ENCODE assay signal across 7 cellular contexts in genomic region chr1:203702130-203702577, GRCh38.
A peak's percentile ranks its signal among the peaks of the same experiment; 100 is the strongest.
DNase-seq lines count a peak whose midpoint lies in the region; ATAC-seq and TF ChIP-seq lines count a peak whose summit lies in the region.

No MANE protein-coding gene starts in this region.

- peaks cover 7% of the 10 kb centered on the region; the same call in 1 of the 2 replicates for H3K36me3 Mint-ChIP-seq in WTC11

- peak; percentile 77 for TF ChIP-seq CTCF in GM10248 (IDR thresholded peaks at IDR 0.05; ENCODE audit: control extremely low read depth, extremely low read depth, low read depth, missing control alignments)
- TF ChIP-seq CTCF in NB4 (IDR thresholded peaks at IDR 0.05; ENCODE audit: low read depth, low read length): peak; percentile 68
- peak; percentile 82 for TF ChIP-seq CTCF in WTC11 (IDR thresholded peaks at IDR 0.05)
- TF ChIP-seq CTCF in cardiac fibroblast (IDR thresholded peaks at IDR 0.05; ENCODE audit: low read depth, low read length): peak; percentile 77

- H3K9me3 Mint-ChIP-seq in WTC11: no peaks in the 10 kb centered on the region

- ATAC-seq in WTC11 (peak; percentile 93), HG03159 (IDR thresholded peaks at IDR 0.05; ENCODE audit: unreplicated experiment) (no peak)

- DNase-seq in GM10248 (ENCODE audit: extremely low spot score): peak; percentile 56
- peak; percentile 72 for DNase-seq in NB4 (ENCODE audit: low read depth)
- DNase-seq in WTC11 (ENCODE audit: low spot score): peak; percentile 84
- DNase-seq in cardiac fibroblast (ENCODE audit: low read depth in 2 of 2): peak; percentile 58 to 67
- DNase-seq in kidney tubule cell (ENCODE audit: low spot score): peak; percentile 53
- DNase-seq in stimulated activated CD4-positive, alpha-beta T cell treated with anti-CD3 and anti-CD28 coated beads, Interleukin-2, amount 100 ng/mL, for 48 hours: peak; percentile 67

- TF ChIP-seq POLR2A in NB4 (IDR thresholded peaks at IDR 0.05; ENCODE audit: extremely low read depth, insufficient read length): no peak

- H3K4me3 ChIP-seq in NB4 (ENCODE audit: low read depth, low read length) (no peak overlapping the region), cardiac fibroblast (replicated peaks in 1 of 2; ENCODE audit: low read depth in 2 of 2, low read length in 2 of 2) (no peak overlapping the region)

- CTCF ChIA-PET in GM10248 (lab: Yijun Ruan, JAX) (interaction anchor here (0.6 to 10.6 kb wide), 49 partner anchors 9 to 434 kb away, joined by 3 to 223 read pairs (median 5); partner anchors contain the start of genes ATP2B4 and OPTC), WTC11 (lab: Charles Lee) (interaction anchor here (0.6 to 8.7 kb wide), 33 partner anchors 9 to 429 kb away, joined by 3 to 64 read pairs (median 5); partner anchors contain the start of genes ATP2B4, OPTC and PRELP)

- POLR2A ChIA-PET in GM10248 (lab: Yijun Ruan, JAX) (interaction anchor here (0.6 kb wide), 1 partner anchor 192 kb away, joined by 4 read pairs; no protein-coding TSS in a partner anchor), WTC11 (lab: Charles Lee) (interaction anchor here (0.5 to 1.0 kb wide), 4 partner anchors 24 to 183 kb away, joined by 3 to 9 read pairs (median 4); no protein-coding TSS in a partner anchor)

- H3K4me1 Mint-ChIP-seq in WTC11: no peaks in the 10 kb centered on the region

- H3K27ac Mint-ChIP-seq in WTC11: no peak overlapping the region

- H3K27me3 Mint-ChIP-seq in WTC11 (ENCODE audit: low read depth): no peaks in the 10 kb centered on the region

- no peak overlapping the region for H3K4me3 Mint-ChIP-seq in WTC11

TF ChIP-seq in WTC11, 78 proteins besides CTCF, POLR2A, EP300 and RAD21:
- TF ChIP-seq, protein P1, sequence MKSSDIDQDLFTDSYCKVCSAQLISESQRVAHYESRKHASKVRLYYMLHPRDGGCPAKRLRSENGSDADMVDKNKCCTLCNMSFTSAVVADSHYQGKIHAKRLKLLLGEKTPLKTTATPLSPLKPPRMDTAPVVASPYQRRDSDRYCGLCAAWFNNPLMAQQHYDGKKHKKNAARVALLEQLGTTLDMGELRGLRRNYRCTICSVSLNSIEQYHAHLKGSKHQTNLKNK (CRISPR knock-in tag; IDR thresholded peaks at IDR 0.05): no peak
- TF ChIP-seq, protein P2, sequence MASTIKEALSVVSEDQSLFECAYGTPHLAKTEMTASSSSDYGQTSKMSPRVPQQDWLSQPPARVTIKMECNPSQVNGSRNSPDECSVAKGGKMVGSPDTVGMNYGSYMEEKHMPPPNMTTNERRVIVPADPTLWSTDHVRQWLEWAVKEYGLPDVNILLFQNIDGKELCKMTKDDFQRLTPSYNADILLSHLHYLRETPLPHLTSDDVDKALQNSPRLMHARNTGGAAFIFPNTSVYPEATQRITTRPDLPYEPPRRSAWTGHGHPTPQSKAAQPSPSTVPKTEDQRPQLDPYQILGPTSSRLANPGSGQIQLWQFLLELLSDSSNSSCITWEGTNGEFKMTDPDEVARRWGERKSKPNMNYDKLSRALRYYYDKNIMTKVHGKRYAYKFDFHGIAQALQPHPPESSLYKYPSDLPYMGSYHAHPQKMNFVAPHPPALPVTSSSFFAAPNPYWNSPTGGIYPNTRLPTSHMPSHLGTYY (CRISPR knock-in tag; IDR thresholded peaks at IDR 0.05): no peak
- TF ChIP-seq ZNF416 (CRISPR knock-in tag; IDR thresholded peaks at IDR 0.05) (no peak), ZNF423 (CRISPR knock-in tag; IDR thresholded peaks at IDR 0.05) (no peak), PREB (CRISPR knock-in tag; IDR thresholded peaks at IDR 0.05; ENCODE audit: borderline replicate concordance) (no peak), OVOL2 (CRISPR knock-in tag; IDR thresholded peaks at IDR 0.05; ENCODE audit: borderline replicate concordance) (no peak), FOXK1 (CRISPR knock-in tag; IDR thresholded peaks at IDR 0.05) (no peak), GRHL2 (CRISPR knock-in tag; IDR thresholded peaks at IDR 0.05; ENCODE audit: insufficient replicate concordance, severe bottlenecking) (no peak)
- TF ChIP-seq, protein P3, sequence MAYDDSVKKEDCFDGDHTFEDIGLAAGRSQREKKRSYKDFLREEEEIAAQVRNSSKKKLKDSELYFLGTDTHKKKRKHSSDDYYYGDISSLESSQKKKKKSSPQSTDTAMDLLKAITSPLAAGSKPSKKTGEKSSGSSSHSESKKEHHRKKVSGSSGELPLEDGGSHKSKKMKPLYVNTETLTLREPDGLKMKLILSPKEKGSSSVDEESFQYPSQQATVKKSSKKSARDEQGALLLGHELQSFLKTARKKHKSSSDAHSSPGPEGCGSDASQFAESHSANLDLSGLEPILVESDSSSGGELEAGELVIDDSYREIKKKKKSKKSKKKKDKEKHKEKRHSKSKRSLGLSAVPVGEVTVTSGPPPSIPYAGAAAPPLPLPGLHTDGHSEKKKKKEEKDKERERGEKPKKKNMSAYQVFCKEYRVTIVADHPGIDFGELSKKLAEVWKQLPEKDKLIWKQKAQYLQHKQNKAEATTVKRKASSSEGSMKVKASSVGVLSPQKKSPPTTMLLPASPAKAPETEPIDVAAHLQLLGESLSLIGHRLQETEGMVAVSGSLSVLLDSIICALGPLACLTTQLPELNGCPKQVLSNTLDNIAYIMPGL (CRISPR knock-in tag; IDR thresholded peaks at IDR 0.05): no peak
- TF ChIP-seq, protein P4, sequence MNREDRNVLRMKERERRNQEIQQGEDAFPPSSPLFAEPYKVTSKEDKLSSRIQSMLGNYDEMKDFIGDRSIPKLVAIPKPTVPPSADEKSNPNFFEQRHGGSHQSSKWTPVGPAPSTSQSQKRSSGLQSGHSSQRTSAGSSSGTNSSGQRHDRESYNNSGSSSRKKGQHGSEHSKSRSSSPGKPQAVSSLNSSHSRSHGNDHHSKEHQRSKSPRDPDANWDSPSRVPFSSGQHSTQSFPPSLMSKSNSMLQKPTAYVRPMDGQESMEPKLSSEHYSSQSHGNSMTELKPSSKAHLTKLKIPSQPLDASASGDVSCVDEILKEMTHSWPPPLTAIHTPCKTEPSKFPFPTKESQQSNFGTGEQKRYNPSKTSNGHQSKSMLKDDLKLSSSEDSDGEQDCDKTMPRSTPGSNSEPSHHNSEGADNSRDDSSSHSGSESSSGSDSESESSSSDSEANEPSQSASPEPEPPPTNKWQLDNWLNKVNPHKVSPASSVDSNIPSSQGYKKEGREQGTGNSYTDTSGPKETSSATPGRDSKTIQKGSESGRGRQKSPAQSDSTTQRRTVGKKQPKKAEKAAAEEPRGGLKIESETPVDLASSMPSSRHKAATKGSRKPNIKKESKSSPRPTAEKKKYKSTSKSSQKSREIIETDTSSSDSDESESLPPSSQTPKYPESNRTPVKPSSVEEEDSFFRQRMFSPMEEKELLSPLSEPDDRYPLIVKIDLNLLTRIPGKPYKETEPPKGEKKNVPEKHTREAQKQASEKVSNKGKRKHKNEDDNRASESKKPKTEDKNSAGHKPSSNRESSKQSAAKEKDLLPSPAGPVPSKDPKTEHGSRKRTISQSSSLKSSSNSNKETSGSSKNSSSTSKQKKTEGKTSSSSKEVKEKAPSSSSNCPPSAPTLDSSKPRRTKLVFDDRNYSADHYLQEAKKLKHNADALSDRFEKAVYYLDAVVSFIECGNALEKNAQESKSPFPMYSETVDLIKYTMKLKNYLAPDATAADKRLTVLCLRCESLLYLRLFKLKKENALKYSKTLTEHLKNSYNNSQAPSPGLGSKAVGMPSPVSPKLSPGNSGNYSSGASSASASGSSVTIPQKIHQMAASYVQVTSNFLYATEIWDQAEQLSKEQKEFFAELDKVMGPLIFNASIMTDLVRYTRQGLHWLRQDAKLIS (CRISPR knock-in tag; IDR thresholded peaks at IDR 0.05; ENCODE audit: borderline replicate concordance): no peak
